ENCODE assay signal across 8 cellular contexts in the genomic region with DNA sequence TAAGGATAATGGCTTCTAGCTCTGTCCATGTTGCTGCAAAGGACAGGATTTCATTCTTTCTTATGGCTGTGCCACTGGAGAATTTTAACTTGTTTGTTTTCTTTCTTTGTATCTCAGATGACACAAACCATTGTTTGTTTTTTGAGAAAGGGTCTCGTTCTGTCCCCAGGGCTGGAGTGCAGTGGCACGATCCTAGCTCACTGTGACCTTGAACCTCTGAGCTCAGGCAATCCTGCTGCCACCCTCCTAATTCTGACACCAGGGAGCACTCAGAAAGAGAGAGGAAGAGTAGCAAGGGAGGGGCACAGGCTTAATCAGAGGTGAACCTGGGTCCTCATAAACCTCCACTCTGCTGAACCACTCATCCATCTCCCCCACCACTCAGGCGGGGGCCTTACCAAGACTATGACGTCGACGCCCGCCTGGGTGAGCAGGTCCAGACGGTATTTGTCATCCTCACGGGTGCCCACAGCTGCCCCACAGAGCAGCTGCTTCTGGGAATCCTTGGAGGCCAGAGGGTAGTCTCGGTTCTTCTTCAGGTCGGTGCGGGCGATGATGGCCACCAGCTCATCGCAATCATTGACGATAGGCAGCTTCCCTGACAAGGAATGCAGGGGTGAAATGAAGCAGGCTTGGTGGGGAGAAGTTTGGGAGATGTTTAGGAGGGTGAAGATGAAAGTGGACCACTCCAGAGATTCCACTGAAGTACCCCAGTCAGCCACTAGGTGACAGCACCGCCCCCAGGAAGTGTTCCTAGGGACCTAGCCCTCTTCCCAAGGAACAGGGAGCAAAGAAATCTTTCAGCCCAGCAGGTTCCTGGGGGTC. TPM values are rescaled to one million over a fixed set of nuclear protein-coding genes. Genes with fewer than 3 reads are reported as not detected.
DNase-seq lines count a peak whose midpoint lies in the region; ATAC-seq, FAIRE-seq and TF ChIP-seq lines count a peak whose summit lies in the region.

No MANE protein-coding gene starts in this region.

- peaks cover under 1 to 2% of the 10 kb centered on the region in 2 donors for H3K4me1 Mint-ChIP-seq in stimulated activated naive B cell treated with anti-CD40 and anti-IgM and Interleukin-4, amounts not matched to agents 10 μg/mL and 1 μg/mL and 100 μg/mL, for 72 hours

- DNase-seq in COR-L47 (lab: John Stamatoyannopoulos, UW): peak; percentile 16
- DNase-seq in RKO (ENCODE audit: low spot score): peak; percentile 62
- DNase-seq in bronchial epithelial cell (ENCODE audit: low read depth): peak; percentile 31
- peak; percentile 55 for DNase-seq in kidney tubule cell (ENCODE audit: low spot score)
- no peak for DNase-seq in stimulated activated naive B cell treated with anti-CD40 and anti-IgM and Interleukin-4, amounts not matched to agents 10 μg/mL and 1 μg/mL and 100 μg/mL, for 72 hours
- DNase-seq in GOT3 (lab: John Stamatoyannopoulos, UW): no peak

- no peak for FAIRE-seq in bronchial epithelial cell (lab: Jason Lieb, UNC)

- H3K36me3 ChIP-seq in bronchial epithelial cell (ENCODE audit: control insufficient read depth, insufficient read depth, low read length): peaks cover 50% of the 10 kb centered on the region

- ATAC-seq in GM21786 (IDR thresholded peaks at IDR 0.05; ENCODE audit: unreplicated experiment) (peak; percentile 54), GM21390 (IDR thresholded peaks at IDR 0.05; ENCODE audit: unreplicated experiment) (no peak)
- ATAC-seq in stimulated activated naive B cell treated with anti-CD40 and anti-IgM and Interleukin-4, amounts not matched to agents 10 μg/mL and 1 μg/mL and 100 μg/mL, for 72 hours (replicated peaks): peak in 1 of 2 donors; percentile 39

- H3K4me3 ChIP-seq in bronchial epithelial cell (ENCODE audit: low read depth, low read length): no peak overlapping the region

- H3K27me3 ChIP-seq in bronchial epithelial cell (ENCODE audit: control insufficient read depth, insufficient read depth, low read length): no peaks in the 10 kb centered on the region

- no peaks in the 10 kb centered on the region for H3K9me3 Mint-ChIP-seq in stimulated activated naive B cell treated with anti-CD40 and anti-IgM and Interleukin-4, amounts not matched to agents 10 μg/mL and 1 μg/mL and 100 μg/mL, for 72 hours

- H3K27me3 Mint-ChIP-seq in stimulated activated naive B cell treated with anti-CD40 and anti-IgM and Interleukin-4, amounts not matched to agents 10 μg/mL and 1 μg/mL and 100 μg/mL, for 72 hours: no peaks in the 10 kb centered on the region

- peaks cover 24 to 57% of the 10 kb centered on the region in 2 donors for H3K36me3 Mint-ChIP-seq in stimulated activated naive B cell treated with anti-CD40 and anti-IgM and Interleukin-4, amounts not matched to agents 10 μg/mL and 1 μg/mL and 100 μg/mL, for 72 hours

- peak; percentile 95 for TF ChIP-seq CTCF in bronchial epithelial cell (IDR thresholded peaks at IDR 0.05; ENCODE audit: insufficient read depth, low read length, severe bottlenecking)

- peak overlapping the region; percentile 89 for H3K27ac Mint-ChIP-seq in stimulated activated naive B cell treated with anti-CD40 and anti-IgM and Interleukin-4, amounts not matched to agents 10 μg/mL and 1 μg/mL and 100 μg/mL, for 72 hours

- H3K4me3 Mint-ChIP-seq in stimulated activated naive B cell treated with anti-CD40 and anti-IgM and Interleukin-4, amounts not matched to agents 10 μg/mL and 1 μg/mL and 100 μg/mL, for 72 hours: no peak overlapping the region

RNA-seq across cellular contexts. Expression of gene IMPDH1, which starts 11.6 kb away (rescaled TPM):
- total RNA-seq in bronchial epithelial cell: 47.9 and 53.4 TPM in 2 replicates

RNA-seq across cellular contexts. Expression of gene PRRT4, which starts 36.7 kb away (rescaled TPM):
- total RNA-seq in bronchial epithelial cell: under 0.01 and 0.13 TPM in 2 replicates

RNA-seq across cellular contexts. Expression of gene RBM28, which starts 54.5 kb away (rescaled TPM):
- 17.1 and 18.1 TPM in 2 replicates for total RNA-seq in bronchial epithelial cell

RNA-seq across cellular contexts. Expression of gene HILPDA, which starts 57.5 kb away (rescaled TPM):
- 41.1 and 70.4 TPM in 2 replicates for total RNA-seq in bronchial epithelial cell

Comparison
In these comparisons a context has a peak if more than half of its experiments do, and no peak if none do; other contexts are left out.
1. DNase-seq: peak in COR-L47 (single experiment), RKO (single experiment), bronchial epithelial cell (single experiment) and kidney tubule cell (single experiment); none in stimulated activated naive B cell treated with anti-CD40 and anti-IgM and Interleukin-4, amounts not matched to agents 10 μg/mL and 1 μg/mL and 100 μg/mL, for 72 hours (single experiment) and GOT3 (single experiment).